ENCODE assay signal across 23 cellular contexts in genomic region chrX:127129510-127129909, GRCh38.
"Had no signal": no experiment of that assay in that cellular context is flagged by ENCODE, and none has a peak within 500 bp of the region (broad histone marks: within the 10 kb centered on the region; RNA-seq: fewer than 3 reads in every experiment).

No MANE protein-coding gene starts in this region.

- H3K27me3 ChIP-seq: esophagus muscularis mucosa, heart right ventricle, ovary, sigmoid colon, stomach, thyroid gland had no signal

- H3K36me3 ChIP-seq: esophagus muscularis mucosa, heart right ventricle, ovary, sigmoid colon, stomach, thyroid gland had no signal

- H3K4me1 ChIP-seq: esophagus muscularis mucosa, heart right ventricle, psoas muscle, sigmoid colon, stomach, thyroid gland had no signal

- DNase-seq: dorsolateral prefrontal cortex; effector CD4-positive, alpha-beta T cell; foreskin melanocyte; glutamatergic neuron; heart right ventricle; natural killer cell; occipital lobe; ovary; right cardiac atrium; sigmoid colon; stimulated activated CD4-positive, alpha-beta T cell treated with anti-CD3 and anti-CD28 coated beads, Interleukin-2, amount 100 ng/mL, for 24 hours; stimulated activated CD4-positive, alpha-beta T cell treated with anti-CD3 and anti-CD28 coated beads, Interleukin-4, amount 100 ng/mL, for 24 hours; stimulated activated naive CD4-positive, alpha-beta T cell treated with Interleukin-2 at 50 U/mL for 16 hours; stomach; thyroid gland; trophoblast cell had no signal

- FAIRE-seq: colon, keratinocyte had no signal

- H3K27ac ChIP-seq: dorsolateral prefrontal cortex, epithelial cell of prostate, esophagus muscularis mucosa, heart right ventricle, ovary, psoas muscle, sigmoid colon, stomach, thyroid gland had no signal

- H3K4me3 ChIP-seq: dorsolateral prefrontal cortex, esophagus muscularis mucosa, heart right ventricle, lung, ovary, psoas muscle, sigmoid colon, stomach, thyroid gland had no signal

- ATAC-seq: natural killer cell; psoas muscle; right cardiac atrium; stimulated activated effector memory CD8-positive, alpha-beta T cell treated with anti-CD3 and anti-CD28 coated beads, Interleukin-12 subunit alpha, Interleukin-12 subunit beta, amount 100 ng/mL, for 72 hours had no signal

- H3K9me3 ChIP-seq: esophagus muscularis mucosa, ovary, psoas muscle, sigmoid colon, thyroid gland had no signal
